Comparison of ENCODE assay signal across 9 cellular contexts in genomic region chr11:129766858-129767604, GRCh38. TPM values are rescaled to one million over a fixed set of nuclear protein-coding genes. Genes with fewer than 3 reads are reported as not detected.
DNase-seq lines count a peak whose midpoint lies in the region; ATAC-seq, FAIRE-seq and TF ChIP-seq lines count a peak whose summit lies in the region.
"Had no signal": no experiment of that assay in that cellular context is flagged by ENCODE, and none has a peak within 500 bp of the region (broad histone marks: within the 10 kb centered on the region; RNA-seq: fewer than 3 reads in every experiment).

No MANE protein-coding gene starts in this region.

- no peak overlapping the region for H3K4me3 ChIP-seq in astrocyte of the cerebellum (ENCODE audit: low read depth, low read length)
- H3K4me3 ChIP-seq: thoracic aorta had no signal

- peak; percentile 65 for FAIRE-seq in A204.1 (lab: Jason Lieb, UNC)

- ATAC-seq in GM19023 (IDR thresholded peaks at IDR 0.05; ENCODE audit: unreplicated experiment) = no peak

- peak; percentile 65 for TF ChIP-seq CTCF in astrocyte of the cerebellum (IDR thresholded peaks at IDR 0.05; ENCODE audit: low read depth, low read length, missing control alignments)

- in situ Hi-C loops in astrocyte of the cerebellum (cut with HindIII; ENCODE audit: low sequenced_read_pairs) = no loop called here

- H3K27ac ChIP-seq in caudate nucleus (ENCODE audit: low read depth, low read length) = no peak overlapping the region
- H3K27ac ChIP-seq: thoracic aorta had no signal

- peak; percentile 18 for DNase-seq in EL
- peak; percentile 17 for DNase-seq in NCI-H510A (lab: John Stamatoyannopoulos, UW)
- no peak for DNase-seq in astrocyte of the cerebellum (ENCODE audit: low read depth)
- peak; percentile 30 for DNase-seq in myocyte (ENCODE audit: low read depth)
- DNase-seq in NCI-H1436 (lab: John Stamatoyannopoulos, UW) = no peak
- DNase-seq in caudate nucleus (lab: John Stamatoyannopoulos, UW) = no peak

RNA-seq across cellular contexts. Expression of gene TMEM45B, which starts 48.6 kb away (rescaled TPM):
- 0.19 TPM in 1 of 2 replicates, not detected in the other for total RNA-seq in myocyte
- 0.08 TPM for polyA plus RNA-seq in myocyte (2012)
- total RNA-seq: thoracic aorta had no signal

Comparison
In these comparisons a context has a peak if more than half of its experiments do, and no peak if none do; other contexts are left out.
1. DNase-seq: peak in EL (single experiment), NCI-H510A (single experiment) and myocyte (single experiment); none in astrocyte of the cerebellum (single experiment), NCI-H1436 (single experiment) and caudate nucleus (0 of 61).